Comparison of ENCODE assay signal across 8 cellular contexts in the genomic region with DNA sequence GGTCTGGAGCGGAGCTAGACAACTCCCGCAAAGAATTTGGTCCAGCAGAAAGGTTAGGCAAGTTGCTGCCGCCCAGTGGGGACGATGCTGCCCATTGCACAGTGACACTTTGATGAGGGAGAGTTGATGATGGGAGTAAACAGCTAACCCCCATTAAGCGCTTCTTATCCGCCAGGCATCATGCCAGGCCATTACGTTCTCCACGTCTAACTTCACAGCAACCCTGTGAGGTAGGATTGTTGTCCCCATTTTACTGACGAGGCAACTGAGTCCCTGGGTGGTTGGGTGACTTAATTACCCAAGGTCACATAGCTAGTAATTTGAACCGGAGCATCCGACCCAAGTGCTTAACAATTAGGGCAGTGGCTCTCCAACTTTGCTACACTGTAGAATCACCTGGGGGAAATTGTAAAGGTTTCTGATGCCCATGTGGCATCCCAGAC. TPM values are rescaled to one million over a fixed set of nuclear protein-coding genes. Genes with fewer than 3 reads are reported as not detected.
DNase-seq lines count a peak whose midpoint lies in the region; ATAC-seq and TF ChIP-seq lines count a peak whose summit lies in the region.

No MANE protein-coding gene starts in this region.

- no peaks in the 10 kb centered on the region for H3K9me2 ChIP-seq in GM23248 (ENCODE audit: insufficient read depth)

- H3K27ac Mint-ChIP-seq in T-helper 17 cell, result peak overlapping the region; percentile 95

- DNase-seq in AG09309 (ENCODE audit: low read depth) (no peak), GM23248 (peak; percentile 62), T-helper 17 cell (no peak), fibroblast of the aortic adventitia (ENCODE audit: low read depth) (peak; percentile 31), psoas muscle (no peak), SHP77 treated with DMSO at 0.1 percent for 48 hours (lab: John Stamatoyannopoulos, UW) (no peak)
- no peak for DNase-seq in activated CD4-positive, alpha-beta T cell treated with anti-CD3 and anti-CD28 coated beads, Interleukin-2, amount 50 U/mL, for 48 hours

- H3K4me2 ChIP-seq in GM23248 (ENCODE audit: unreplicated experiment), result peak overlapping the region; percentile 83

- H3K4me1 Mint-ChIP-seq in T-helper 17 cell, result peaks cover 40% of the 10 kb centered on the region

- H3K9ac ChIP-seq in GM23248, result peak overlapping the region; percentile 88

- H3K4me3 Mint-ChIP-seq in T-helper 17 cell, result peak overlapping the region; percentile 92

- no peaks in the 10 kb centered on the region for H3K27me3 Mint-ChIP-seq in T-helper 17 cell

- TF ChIP-seq CTCF in AG09309 (IDR thresholded peaks at IDR 0.05; ENCODE audit: control insufficient read depth, insufficient read depth, low read depth, low read length, missing control alignments) (peak; percentile 15), fibroblast of the aortic adventitia (IDR thresholded peaks at IDR 0.05; ENCODE audit: insufficient read depth, low read length) (peak; percentile 15), psoas muscle (IDR thresholded peaks at IDR 0.05) (no peak)

- H3K27me3 ChIP-seq in GM23248 (replicated peaks; ENCODE audit: insufficient read depth) (no peaks in the 10 kb centered on the region), psoas muscle (ENCODE audit: insufficient read depth in 3 of 3, low read length in 2 of 3) (no peaks in the 10 kb centered on the region)

- WGBS in GM23248 (ENCODE audit: low coverage in 1 of 2, low lambda C conversion rate in 2 of 2, missing lambda C conversion rate in 2 of 2), 2 experiments, result 13 to 18% methylated on average over 11 of the region's 11 CpGs
- WGBS in psoas muscle, 3 donors, result 4 to 9% (median 7%) methylated on average over 11 of the region's 11 CpGs

- H3K36me3 Mint-ChIP-seq in T-helper 17 cell (ENCODE audit: low read depth), result no peaks in the 10 kb centered on the region

- no peaks in the 10 kb centered on the region for H3K36me3 ChIP-seq in GM23248 (ENCODE audit: low read depth)
- H3K36me3 ChIP-seq in psoas muscle (ENCODE audit: insufficient read depth in 1 of 2, low read depth in 1 of 2), result peaks cover 0 to 2% of the 10 kb centered on the region in 2 donors

- H3K27ac ChIP-seq in GM23248 (peak overlapping the region; percentile 64), psoas muscle (peak overlapping the region; percentile 90)

- H3K9me3 ChIP-seq in GM23248 (ENCODE audit: low read depth), result no peaks in the 10 kb centered on the region
- no peaks in the 10 kb centered on the region for H3K9me3 ChIP-seq in T-helper 17 cell (ENCODE audit: control insufficient read depth, low read length, poor library complexity, severe bottlenecking)
- H3K9me3 ChIP-seq in psoas muscle, result no peaks in the 10 kb centered on the region

- ATAC-seq in T-helper 17 cell, result no peak
- no peak for ATAC-seq in psoas muscle
- no peak for ATAC-seq in HG02759 (IDR thresholded peaks at IDR 0.05; ENCODE audit: unreplicated experiment)

- H3K4me3 ChIP-seq in AG09309 (ENCODE audit: control insufficient read depth, low read depth, low read length) (peak overlapping the region; percentile 68), GM23248 (peak overlapping the region; percentile 93), fibroblast of the aortic adventitia (ENCODE audit: low read depth, low read length) (peak overlapping the region; percentile 97), psoas muscle (peak overlapping the region; percentile 79)

- intact Hi-C loops in psoas muscle (cut with DNase I), result no loop called here

- in situ Hi-C loops in GM23248 (cut with MboI), result no loop called here

- H3K4me1 ChIP-seq in GM23248 (ENCODE audit: insufficient read depth) (peaks cover 12% of the 10 kb centered on the region), psoas muscle (peaks cover 19% of the 10 kb centered on the region)

- peak overlapping the region; percentile 96 for H2AFZ ChIP-seq in GM23248

- peaks cover 19% of the 10 kb centered on the region for H4K20me1 ChIP-seq in GM23248 (ENCODE audit: insufficient read depth)

- H3F3A ChIP-seq in GM23248 (ENCODE audit: insufficient read depth), result peaks cover 8% of the 10 kb centered on the region

- H3K79me2 ChIP-seq in GM23248 (ENCODE audit: insufficient read depth), result peaks cover 56% of the 10 kb centered on the region

RNA-seq across cellular contexts. Expression of gene RALGAPB, which starts 0.7 kb away (rescaled TPM):
- 20.2 and 25.8 TPM in 2 replicates for total RNA-seq in GM23248 (2014; rRNA removed; shearing (Covaris generic))
- 8.1 and 9.8 TPM in 2 replicates for polyA plus RNA-seq in GM23248 (2016; fragmentation: Nextera tagmentation; extraction: Ambion mirVana)
- 10 to 100 TPM; 42.1 to 45.2 TPM for total RNA-seq in T-helper 17 cell
- 48.7 and 49.0 TPM in 2 replicates for total RNA-seq in fibroblast of the aortic adventitia (ENCODE audit: low replicate concordance)
- total RNA-seq in psoas muscle, result 10 to 100 TPM; 17.3 to 24.6 (median 18.8) TPM
- 10 to 100 TPM in 2 of 3 donors, 1 to 10 TPM in 1; 7.5 to 27.3 (median 11.3) TPM for polyA plus RNA-seq in psoas muscle

RNA-seq across cellular contexts. Expression of gene SNHG17, which starts 38.2 kb away (rescaled TPM):
- total RNA-seq in GM23248 (2014; rRNA removed; shearing (Covaris generic)), result 5.4 and 15.2 TPM in 2 replicates
- 28.0 and 29.1 TPM in 2 replicates for polyA plus RNA-seq in GM23248 (2016; fragmentation: Nextera tagmentation; extraction: Ambion mirVana)
- total RNA-seq in T-helper 17 cell, result 10 to 100 TPM; 69.2 to 99.4 TPM
- total RNA-seq in fibroblast of the aortic adventitia (ENCODE audit: low replicate concordance), result 7.4 and 8.4 TPM in 2 replicates
- total RNA-seq in psoas muscle, result 10 to 100 TPM in 2 of 4 donors, 1 to 10 TPM in 2; 4.6 to 26.0 (median 14.8) TPM
- polyA plus RNA-seq in psoas muscle, result 10 to 100 TPM; 13.3 to 19.4 (median 18.7) TPM

Comparison
In these comparisons a context has a peak if more than half of its experiments do, and no peak if none do; other contexts are left out.
1. DNase-seq: peak in GM23248 (single experiment) and fibroblast of the aortic adventitia (single experiment); none in AG09309 (single experiment), T-helper 17 cell (0 of 3), psoas muscle (0 of 2), SHP77 treated with DMSO at 0.1 percent for 48 hours (single experiment) and activated CD4-positive, alpha-beta T cell treated with anti-CD3 and anti-CD28 coated beads, Interleukin-2, amount 50 U/mL, for 48 hours (0 of 2).
2. Peak in every context shown above with its lines, with median percentiles within 50 percentile points of each other: H3K4me3 ChIP-seq.